18 cellular contexts compared by ENCODE assay signal in the genomic region with DNA sequence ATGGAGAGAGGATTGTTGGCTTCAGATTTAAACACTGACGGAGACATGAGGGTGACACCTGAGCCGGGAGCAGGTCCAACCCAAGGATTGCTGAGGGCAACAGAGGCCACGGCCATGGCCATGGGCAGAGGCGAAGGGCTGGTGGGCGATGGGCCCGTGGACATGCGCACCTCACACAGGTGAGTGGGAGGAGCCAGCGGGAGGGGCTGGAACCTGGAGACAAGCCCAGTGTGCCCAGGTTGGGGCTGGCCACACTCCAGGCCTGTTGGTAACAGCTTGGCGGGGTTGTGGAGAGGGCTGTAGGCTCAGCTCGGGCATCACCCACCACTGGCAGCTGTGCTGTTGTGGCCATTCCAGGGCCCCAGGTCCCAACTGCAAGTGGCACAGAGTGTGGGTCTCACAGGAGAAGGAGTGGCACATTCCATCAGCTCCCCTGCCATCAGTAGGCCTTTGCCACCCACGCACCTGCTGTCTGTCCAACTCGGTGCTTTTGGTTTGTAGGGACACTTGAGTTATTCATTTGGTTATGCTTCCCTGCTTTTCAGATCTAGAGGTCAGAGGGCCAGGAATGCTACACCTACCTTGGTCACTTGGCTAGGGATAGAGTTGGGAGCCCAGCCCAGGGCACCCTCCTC. TPM values are rescaled to one million over a fixed set of nuclear protein-coding genes. Genes with fewer than 3 reads are reported as not detected.
A peak's percentile ranks its signal among the peaks of the same experiment; 100 is the strongest.
DNase-seq lines count a peak whose midpoint lies in the region; ATAC-seq and TF ChIP-seq lines count a peak whose summit lies in the region.
"Had no signal": no experiment of that assay in that cellular context is flagged by ENCODE, and none has a peak within 500 bp of the region (broad histone marks: within the 10 kb centered on the region; RNA-seq: fewer than 3 reads in every experiment).

No MANE protein-coding gene starts in this region.

- H3K36me3 ChIP-seq in thyroid gland: no peaks in the 10 kb centered on the region

- intact Hi-C loops in left ventricle myocardium superior (cut with micrococcal nuclease) (no loop called here), right cardiac atrium (cut with DNase I) (no loop called here), thyroid gland (cut with DNase I) (no loop called here)

- H3K4me3 ChIP-seq in right cardiac atrium (ENCODE audit: low read length) (no peak overlapping the region), thyroid gland (replicated peaks in 1 of 3) (no peak overlapping the region)
- H3K4me3 ChIP-seq: spleen had no signal

- POLR2A ChIA-PET in naive thymus-derived CD8-positive, alpha-beta T cell (lab: Charles Lee): no interaction called here

- peaks cover 63% of the 10 kb centered on the region for H3K36me3 Mint-ChIP-seq in brain
- peaks cover 16 to 44% (median 43%) of the 10 kb centered on the region in 3 donors for H3K36me3 Mint-ChIP-seq in naive thymus-derived CD8-positive, alpha-beta T cell

- ATAC-seq in left ventricle myocardium superior (no peak), right cardiac atrium (no peak), HG02970 (IDR thresholded peaks at IDR 0.05; ENCODE audit: low FRiP score, unreplicated experiment) (no peak)
- ATAC-seq in naive thymus-derived CD8-positive, alpha-beta T cell: no peak

- H3K9me3 Mint-ChIP-seq in brain: peaks cover 33 to 51% (median 35%) of the 10 kb centered on the region in 5 experiments
- peaks cover 0 to 21% (median 13%) of the 10 kb centered on the region in 9 donors for H3K9me3 Mint-ChIP-seq in naive thymus-derived CD8-positive, alpha-beta T cell

- TF ChIP-seq CTCF in brain (conservative IDR thresholded peaks at IDR 0.05) (no peak), thyroid gland (IDR thresholded peaks at IDR 0.05) (no peak)

- no peaks in the 10 kb centered on the region for H3K27me3 Mint-ChIP-seq in brain
- H3K27me3 Mint-ChIP-seq in naive thymus-derived CD8-positive, alpha-beta T cell: no peaks in the 10 kb centered on the region
- H3K27me3 Mint-ChIP-seq: activated CD4-positive, alpha-beta memory T cell treated with anti-CD3 and anti-CD28 coated beads for 36 hours had no signal

- H3K27ac Mint-ChIP-seq in brain: peak overlapping the region in 4 of 5 experiments; percentile 36 to 100 (median 84)
- peak overlapping the region in 7 of 10 donors; percentile 16 to 80 (median 66) for H3K27ac Mint-ChIP-seq in naive thymus-derived CD8-positive, alpha-beta T cell

- no peak for TF ChIP-seq POLR2A in thyroid gland (IDR thresholded peaks at IDR 0.05)

- H3K4me1 Mint-ChIP-seq in brain: peaks cover 56% of the 10 kb centered on the region
- peaks cover 41 to 71% (median 58%) of the 10 kb centered on the region in 4 donors for H3K4me1 Mint-ChIP-seq in naive thymus-derived CD8-positive, alpha-beta T cell

- H3K27ac ChIP-seq in right cardiac atrium (ENCODE audit: low read length) (no peak overlapping the region), thyroid gland (peak overlapping the region; percentile 85 to 93 (median 93))

- peaks cover 30% of the 10 kb centered on the region for H3K4me1 ChIP-seq in right cardiac atrium (ENCODE audit: control insufficient read depth, insufficient read depth, low read length)
- H3K4me1 ChIP-seq in thyroid gland: peaks cover 51 to 61% of the 10 kb centered on the region in 2 donors

- H3K4me3 Mint-ChIP-seq in brain: no peak overlapping the region
- H3K4me3 Mint-ChIP-seq in naive thymus-derived CD8-positive, alpha-beta T cell: peak overlapping the region in 1 of 10 donors; percentile 55
- H3K4me3 Mint-ChIP-seq: activated CD4-positive, alpha-beta memory T cell treated with anti-CD3 and anti-CD28 coated beads for 36 hours; activated T-helper 1 cell treated with anti-CD3 and anti-CD28 coated beads, Interleukin-12 subunit alpha, Interleukin-12 subunit beta, Interleukin-2, Interleukin-4 antibody, amounts not matched to agents 30 ng/mL and 10 ng/mL and 1 ng/mL, durations not matched to agents 14 hours and 24 hours and 36 hours had no signal

- DNase-seq in left ventricle myocardium superior (peak; percentile 23), right cardiac atrium (no peak), thyroid gland (peak; percentile 60 to 64), NCI-H510A (lab: John Stamatoyannopoulos, UW) (no peak), H4 (ENCODE audit: low spot score) (no peak)
- DNase-seq in naive thymus-derived CD8-positive, alpha-beta T cell: no peak
- DNase-seq: activated CD4-positive, alpha-beta memory T cell treated with anti-CD3 and anti-CD28 coated beads for 36 hours; anterior cingulate cortex; cortex of kidney; KG1; NK-92 treated with Interleukin-12 subunit alpha and Interleukin-12 subunit beta, amount 100 ng/mL, for 24 hours; RPMI8226; spleen; stimulated activated naive CD4-positive, alpha-beta T cell; SW 1271 had no signal

- H3K9me3 ChIP-seq in right cardiac atrium (ENCODE audit: control insufficient read depth, low read length) (peaks cover 2% of the 10 kb centered on the region), thyroid gland (no peaks in the 10 kb centered on the region)

- H3K27me3 ChIP-seq in right cardiac atrium (ENCODE audit: control insufficient read depth, insufficient read depth): no peaks in the 10 kb centered on the region
- no peaks in the 10 kb centered on the region for H3K27me3 ChIP-seq in thyroid gland
- H3K27me3 ChIP-seq: spleen had no signal

- 94% methylated on average over 12 of the region's 12 CpGs for WGBS in right cardiac atrium
- WGBS in thyroid gland, 2 donors: 87 to 88% methylated on average over 10 of the region's 12 CpGs

RNA-seq across cellular contexts. Expression of gene TSSK6, which starts 49.8 kb away (rescaled TPM):
- 0.67 TPM for total RNA-seq in left ventricle myocardium superior
- total RNA-seq in right cardiac atrium: under 1 TPM; 0.28 to 0.97 (median 0.82) TPM
- polyA plus RNA-seq in right cardiac atrium: 0.77 TPM
- 2.7 TPM for polyA plus RNA-seq in brain (ENCODE audit: insufficient read depth, low read depth, low replicate concordance)
- total RNA-seq in naive thymus-derived CD8-positive, alpha-beta T cell: 10 to 100 TPM in 1 of 2 experiments, 1 to 10 TPM in 1; 9.3 to 10.8 TPM
- 1 to 10 TPM in 2 of 3 donors, under 1 TPM in 1; 0.59 to 3.7 (median 3.1) TPM for polyA plus RNA-seq in naive thymus-derived CD8-positive, alpha-beta T cell
- 1 to 10 TPM; 1.8 to 7.7 (median 3.8) TPM for total RNA-seq in thyroid gland
- total RNA-seq in H4 (2014; rRNA removed; shearing (Covaris generic)): 0.54 and 1.3 TPM in 2 replicates

RNA-seq across cellular contexts. Expression of gene NDUFA13, which starts 50.5 kb away (rescaled TPM):
- 1,297 TPM for total RNA-seq in left ventricle myocardium superior
- total RNA-seq in right cardiac atrium: 1,000 to 10,000 TPM in 1 of 4 donors, 100 to 1,000 TPM in 3; 785 to 1,013 (median 850) TPM
- 1,226 TPM for polyA plus RNA-seq in right cardiac atrium
- polyA plus RNA-seq in brain (ENCODE audit: insufficient read depth, low read depth, low replicate concordance): 379 TPM
- total RNA-seq in naive thymus-derived CD8-positive, alpha-beta T cell: 100 to 1,000 TPM; 177 to 180 TPM
- polyA plus RNA-seq in naive thymus-derived CD8-positive, alpha-beta T cell: 100 to 1,000 TPM; 329 to 360 (median 338) TPM
- total RNA-seq in thyroid gland: 100 to 1,000 TPM in 1 of 4 donors, 10 to 100 TPM in 3; 32.8 to 265 (median 63.6) TPM
- total RNA-seq in H4 (2014; rRNA removed; shearing (Covaris generic)): 76.8 and 89.2 TPM in 2 replicates

Comparison
In these comparisons a context has a peak if more than half of its experiments do, and no peak if none do; other contexts are left out.
1. DNase-seq: peak in left ventricle myocardium superior (single experiment) and thyroid gland (2 of 2); none in right cardiac atrium (0 of 3), naive thymus-derived CD8-positive, alpha-beta T cell (0 of 10), NCI-H510A (single experiment) and H4 (single experiment).